In genomic region chr7:28695300-28696261, GRCh38 we compare ENCODE assay signal across 1 cellular context.
TF ChIP-seq lines count a peak whose summit lies in the region.

No MANE protein-coding gene starts in this region.

TF ChIP-seq in GM12878, 131 proteins besides CTCF, POLR2A, EP300 and RAD21 (continued from another document):
- TF ChIP-seq NRF1 (conservative IDR thresholded peaks at IDR 0.05; ENCODE audit: low read depth, low read length) (no peak), NFXL1 (IDR thresholded peaks at IDR 0.05; ENCODE audit: borderline replicate concordance) (no peak), RAD51 (IDR thresholded peaks at IDR 0.05) (no peak), CREM (IDR thresholded peaks at IDR 0.05; ENCODE audit: low read depth) (no peak)
